Comparison of ENCODE assay signal across 8 cellular contexts in genomic region chr15:31338879-31339557, GRCh38. TPM values are rescaled to one million over a fixed set of nuclear protein-coding genes. Genes with fewer than 3 reads are reported as not detected.
DNase-seq lines count a peak whose midpoint lies in the region; ATAC-seq, FAIRE-seq and TF ChIP-seq lines count a peak whose summit lies in the region.

No MANE protein-coding gene starts in this region.

- no TSS peak for BruUV-seq in OCI-LY7 (replicated peaks; lab: Mats Ljungman, UMichigan)
- no TSS peak for BruUV-seq in Caco-2 (replicated peaks; lab: Mats Ljungman, UMichigan)

- H3K4me1 Mint-ChIP-seq in Caco-2 (ENCODE audit: low read depth, unreplicated experiment), result no peaks in the 10 kb centered on the region

- peak overlapping the region; percentile 41 for H3K4me3 ChIP-seq in OCI-LY7 (ENCODE audit: low read depth, low read length, poor library complexity, severe bottlenecking)
- H3K4me3 ChIP-seq in bronchial epithelial cell (ENCODE audit: low read depth, low read length), result no peak overlapping the region
- no peak overlapping the region for H3K4me3 ChIP-seq in right lobe of liver
- H3K4me3 ChIP-seq in Caco-2 (ENCODE audit: low read depth, low read length), result no peak overlapping the region

- peaks cover 41% of the 10 kb centered on the region; the same call in 1 of the 2 replicates for H4K20me1 ChIP-seq in OCI-LY7 (ENCODE audit: insufficient read depth, low read length)

- H3K27me3 ChIP-seq in bronchial epithelial cell (ENCODE audit: control insufficient read depth, insufficient read depth, low read length) (no peaks in the 10 kb centered on the region), right lobe of liver (no peaks in the 10 kb centered on the region), Caco-2 (replicated peaks; ENCODE audit: control insufficient read depth, insufficient read depth, low read length) (no peaks in the 10 kb centered on the region)

- H3K4me2 ChIP-seq in OCI-LY7 (ENCODE audit: low read length), result peak overlapping the region; percentile 86

- peak; percentile 36 for ATAC-seq in HG03025 (IDR thresholded peaks at IDR 0.05; ENCODE audit: low FRiP score, unreplicated experiment)
- ATAC-seq in right lobe of liver, result peak; percentile 55 to 71 (median 63)

- WGBS in right lobe of liver (ENCODE audit: insufficient coverage, low coverage, low lambda C conversion rate, missing lambda C conversion rate), result 39% methylated on average over 4 of the region's 9 CpGs

- no peak overlapping the region for H3K4me3 Mint-ChIP-seq in Caco-2 (ENCODE audit: unreplicated experiment)

- H3K9me3 Mint-ChIP-seq in Caco-2 (ENCODE audit: unreplicated experiment), result no peaks in the 10 kb centered on the region

- H3K36me3 ChIP-seq in OCI-LY7 (ENCODE audit: insufficient read depth, low read length) (peaks cover 39% of the 10 kb centered on the region; the same call in 1 of the 2 replicates), bronchial epithelial cell (ENCODE audit: control insufficient read depth, insufficient read depth, low read length) (peaks cover 10% of the 10 kb centered on the region), right lobe of liver (no peaks in the 10 kb centered on the region), Caco-2 (ENCODE audit: control insufficient read depth, insufficient read depth, low read length) (no peaks in the 10 kb centered on the region; the same call in 1 of the 2 replicates)

- intact Hi-C loops in OCI-LY7 (cut with micrococcal nuclease; ENCODE audit: unreplicated experiment), result no loop called here
- intact Hi-C loops in right lobe of liver (cut with DNase I), result no loop called here
- intact Hi-C loops in Caco-2 (cut with micrococcal nuclease; ENCODE audit: unreplicated experiment), result no loop called here

- no peak overlapping the region for H3K27ac Mint-ChIP-seq in Caco-2 (ENCODE audit: unreplicated experiment)

- no peaks in the 10 kb centered on the region for H3K9me2 ChIP-seq in OCI-LY7 (ENCODE audit: insufficient read depth, low read length)

- DNase-seq in stimulated activated CD4-positive, alpha-beta T cell treated with anti-CD3 and anti-CD28 coated beads, Interleukin-15, amount 100 ng/mL, for 24 hours, result peak; percentile 62
- DNase-seq in stimulated activated CD4-positive, alpha-beta T cell treated with anti-CD3 and anti-CD28 coated beads, Interleukin-4, amount 100 ng/mL, for 4 hours, result no peak
- DNase-seq in OCI-LY7 (ENCODE audit: low spot score), result no peak
- DNase-seq in bronchial epithelial cell (ENCODE audit: low read depth), result peak; percentile 23
- peak; percentile 67 to 88 (median 87) for DNase-seq in right lobe of liver
- no peak for DNase-seq in Caco-2

- no peaks in the 10 kb centered on the region for H3K27me3 Mint-ChIP-seq in Caco-2 (ENCODE audit: insufficient read depth, unreplicated experiment)

- no peak overlapping the region for H2AFZ ChIP-seq in OCI-LY7 (ENCODE audit: low read length)

- H3K9me3 ChIP-seq in OCI-LY7 (ENCODE audit: low read length) (no peaks in the 10 kb centered on the region), right lobe of liver (no peaks in the 10 kb centered on the region), Caco-2 (no peaks in the 10 kb centered on the region)

- H3K27ac ChIP-seq in OCI-LY7 (ENCODE audit: low read depth, low read length, poor library complexity, severe bottlenecking) (peak overlapping the region; percentile 62), right lobe of liver (peak overlapping the region; percentile 19 to 33 (median 30)), temporal lobe (ENCODE audit: low read depth, low read length) (peak overlapping the region; percentile 92)

- CTCF ChIA-PET in OCI-LY7 (lab: Charles Lee; ENCODE audit: unreplicated experiment), result interaction anchor here (0.6 kb wide), 1 partner anchor 35 kb away, joined by 3 read pairs; no protein-coding TSS in a partner anchor
- CTCF ChIA-PET in Caco-2 (lab: Charles Lee), result no interaction called here

- TF ChIP-seq CTCF in OCI-LY7 (conservative IDR thresholded peaks at IDR 0.05; ENCODE audit: low read length) (no peak), bronchial epithelial cell (IDR thresholded peaks at IDR 0.05; ENCODE audit: insufficient read depth, low read length, severe bottlenecking) (no peak), right lobe of liver (IDR thresholded peaks at IDR 0.05) (no peak), Caco-2 (IDR thresholded peaks at IDR 0.05; ENCODE audit: insufficient read depth in 1 of 2, low read depth in 1 of 2, low read length in 1 of 2, severe bottlenecking in 1 of 2, unreplicated experiment in 1 of 2) (no peak)

- H3K4me1 ChIP-seq in OCI-LY7 (ENCODE audit: insufficient read depth, low read length, poor library complexity, severe bottlenecking), result peaks cover 100% of the 10 kb centered on the region
- H3K4me1 ChIP-seq in right lobe of liver, result peaks cover 0 to 79% (median 45%) of the 10 kb centered on the region in 4 donors
- H3K4me1 ChIP-seq in Caco-2, result peaks cover 2% of the 10 kb centered on the region; the same call in 1 of the 2 replicates

- no peak for FAIRE-seq in bronchial epithelial cell (lab: Jason Lieb, UNC)

- no peak for TF ChIP-seq POLR2A in right lobe of liver (IDR thresholded peaks at IDR 0.05)

- H3K79me2 ChIP-seq in OCI-LY7 (ENCODE audit: insufficient read depth, low read depth, low read length), result peaks cover 99% of the 10 kb centered on the region

- POLR2A ChIA-PET in OCI-LY7 (lab: Charles Lee) (no interaction called here), Caco-2 (lab: Charles Lee) (no interaction called here)

- no peaks in the 10 kb centered on the region for H3K36me3 Mint-ChIP-seq in Caco-2 (ENCODE audit: insufficient read depth, unreplicated experiment)

RNA-seq across cellular contexts. Expression of gene KLF13, which starts 12.4 kb away (rescaled TPM):
- total RNA-seq in OCI-LY7 (2014; rRNA removed; shearing (Covaris generic)), result 62.0 and 64.6 TPM in 2 replicates
- total RNA-seq in OCI-LY7 (2022), result 62.6 and 63.2 TPM in 2 replicates
- total RNA-seq in bronchial epithelial cell, result 58.7 and 62.0 TPM in 2 replicates
- total RNA-seq in right lobe of liver, result 10 to 100 TPM; 22.7 to 66.2 (median 28.5) TPM
- total RNA-seq in temporal lobe, result 27.8 TPM
- total RNA-seq in Caco-2 (2022), result 16.6 and 18.8 TPM in 2 replicates

Comparison
In these comparisons a context has a peak if more than half of its experiments do, and no peak if none do; other contexts are left out.
1. DNase-seq: peak in stimulated activated CD4-positive, alpha-beta T cell treated with anti-CD3 and anti-CD28 coated beads, Interleukin-15, amount 100 ng/mL, for 24 hours (single experiment), bronchial epithelial cell (single experiment) and right lobe of liver (3 of 3); none in stimulated activated CD4-positive, alpha-beta T cell treated with anti-CD3 and anti-CD28 coated beads, Interleukin-4, amount 100 ng/mL, for 4 hours (0 of 2), OCI-LY7 (single experiment) and Caco-2 (0 of 2).
2. H3K27ac ChIP-seq: peak in every context shown above with its lines; median percentile 92 in temporal lobe; 62 in OCI-LY7; 30 in right lobe of liver.